In genomic region chr4:185424905-185425599, GRCh38 we compare ENCODE assay signal across 8 cellular contexts. TPM values are rescaled to one million over a fixed set of nuclear protein-coding genes. Genes with fewer than 3 reads are reported as not detected.
DNase-seq lines count a peak whose midpoint lies in the region; ATAC-seq and TF ChIP-seq lines count a peak whose summit lies in the region.

No MANE protein-coding gene starts in this region.

- ATAC-seq in effector memory CD8-positive, alpha-beta T cell (replicated peaks) = no peak
- ATAC-seq in HG03280 (IDR thresholded peaks at IDR 0.05; ENCODE audit: unreplicated experiment) = no peak

- peaks cover 9% of the 10 kb centered on the region for H3K36me3 ChIP-seq in HAP-1 (replicated peaks)

- TF ChIP-seq CTCF in mesothelial cell of epicardium (IDR thresholded peaks at IDR 0.05; ENCODE audit: unreplicated experiment) = no peak

- H3K9me3 Mint-ChIP-seq in effector memory CD8-positive, alpha-beta T cell = no peaks in the 10 kb centered on the region
- H3K9me3 Mint-ChIP-seq in mesothelial cell of epicardium = no peaks in the 10 kb centered on the region

- H3K27ac Mint-ChIP-seq in effector memory CD8-positive, alpha-beta T cell = peak overlapping the region; percentile 93 to 94
- H3K27ac Mint-ChIP-seq in mesothelial cell of epicardium = peak overlapping the region; percentile 100

- peaks cover 5 to 7% of the 10 kb centered on the region in 2 donors for H3K27me3 Mint-ChIP-seq in effector memory CD8-positive, alpha-beta T cell
- H3K27me3 Mint-ChIP-seq in mesothelial cell of epicardium (ENCODE audit: low read depth) = no peaks in the 10 kb centered on the region

- H3K4me1 ChIP-seq in HAP-1 = peaks cover 13% of the 10 kb centered on the region

- H3K36me3 Mint-ChIP-seq in effector memory CD8-positive, alpha-beta T cell (ENCODE audit: insufficient read depth) = peaks cover 23% of the 10 kb centered on the region
- peaks cover 1% of the 10 kb centered on the region for H3K36me3 Mint-ChIP-seq in mesothelial cell of epicardium

- H3K4me3 Mint-ChIP-seq in effector memory CD8-positive, alpha-beta T cell = peak overlapping the region; percentile 82 to 84
- H3K4me3 Mint-ChIP-seq in mesothelial cell of epicardium = peak overlapping the region; percentile 85

- peaks cover 26 to 28% of the 10 kb centered on the region in 2 donors for H3K4me1 Mint-ChIP-seq in effector memory CD8-positive, alpha-beta T cell (ENCODE audit: low read depth in 2 of 2)
- peaks cover 25% of the 10 kb centered on the region for H3K4me1 Mint-ChIP-seq in mesothelial cell of epicardium

- peak overlapping the region; percentile 98 for H3K4me3 ChIP-seq in HAP-1

- no peaks in the 10 kb centered on the region for H3K27me3 ChIP-seq in HAP-1 (ENCODE audit: low read depth)

- DNase-seq in G401 (ENCODE audit: low spot score) = peak; percentile 59
- peak in 1 of 2 experiments; percentile 17 for DNase-seq in HAP-1 (ENCODE audit: low spot score in 2 of 2)
- DNase-seq in SK-MEL-5 (ENCODE audit: low read depth, low spot score) = peak; percentile 8
- no peak for DNase-seq in effector memory CD8-positive, alpha-beta T cell
- DNase-seq in mesothelial cell of epicardium (ENCODE audit: low spot score in 2 of 2, unreplicated experiment in 2 of 2) = no peak
- no peak for DNase-seq in NCI-H1436 treated with DMSO at 0.1 percent for 48 hours (lab: John Stamatoyannopoulos, UW)
- DNase-seq in NCI-H2081 treated with DMSO at 0.1 percent for 48 hours (lab: John Stamatoyannopoulos, UW) = no peak

- no peaks in the 10 kb centered on the region for H3K9me3 ChIP-seq in HAP-1

- in situ Hi-C loops in G401 (cut with HindIII; ENCODE audit: low sequenced_read_pairs) = no loop called here
- in situ Hi-C loops in HAP-1 (cut with MboI; ENCODE audit: low sequenced_read_pairs) = no loop called here
- in situ Hi-C loops in SK-MEL-5 (cut with HindIII; ENCODE audit: low pct_unique_long_range_greater_than_20kb, low sequenced_read_pairs) = no loop called here

RNA-seq across cellular contexts. Expression of gene UFSP2, which starts 0.7 kb away (rescaled TPM):
- 28.7 and 55.8 TPM in 2 replicates for total RNA-seq in G401 (2014; rRNA removed; shearing (Covaris generic))
- 42.2 and 43.4 TPM in 2 replicates for total RNA-seq in SK-MEL-5 (2014; rRNA removed; shearing (Covaris generic))
- polyA plus RNA-seq in SK-MEL-5 (2015; cell fraction: cytosol; rRNA removed) = 26.1 and 31.1 TPM in 2 replicates
- 16.0 and 19.2 TPM in 2 replicates for polyA plus RNA-seq in SK-MEL-5 (2015; cell fraction: nucleus; rRNA removed)
- total RNA-seq in mesothelial cell of epicardium = 30.6 to 37.2 TPM (median 36.1 TPM) in 3 replicates

RNA-seq across cellular contexts. Expression of gene ANKRD37, which starts 28.4 kb away (rescaled TPM):
- 1.6 and 5.8 TPM in 2 replicates for total RNA-seq in G401 (2014; rRNA removed; shearing (Covaris generic))
- total RNA-seq in SK-MEL-5 (2014; rRNA removed; shearing (Covaris generic)) = 42.5 and 57.6 TPM in 2 replicates
- 23.8 and 29.3 TPM in 2 replicates for polyA plus RNA-seq in SK-MEL-5 (2015; cell fraction: cytosol; rRNA removed)
- 9.7 and 26.0 TPM in 2 replicates for polyA plus RNA-seq in SK-MEL-5 (2015; cell fraction: nucleus; rRNA removed)
- total RNA-seq in mesothelial cell of epicardium = 3.5 to 3.7 TPM (median 3.5 TPM) in 3 replicates

RNA-seq across cellular contexts. Expression of gene LRP2BP, which starts 29.3 kb away (rescaled TPM):
- total RNA-seq in G401 (2014; rRNA removed; shearing (Covaris generic)) = not detected in 2 replicates
- total RNA-seq in SK-MEL-5 (2014; rRNA removed; shearing (Covaris generic)) = 0.48 and 0.71 TPM in 2 replicates
- polyA plus RNA-seq in SK-MEL-5 (2015; cell fraction: cytosol; rRNA removed) = 0.10 and 0.17 TPM in 2 replicates
- polyA plus RNA-seq in SK-MEL-5 (2015; cell fraction: nucleus; rRNA removed) = 2.1 and 3.0 TPM in 2 replicates
- total RNA-seq in mesothelial cell of epicardium = 1.4 to 1.9 TPM (median 1.6 TPM) in 3 replicates

RNA-seq across cellular contexts. Expression of gene CCDC110, which starts 46.5 kb away (rescaled TPM):
- 0.43 and 0.98 TPM in 2 replicates for total RNA-seq in G401 (2014; rRNA removed; shearing (Covaris generic))
- 0.92 and 2.7 TPM in 2 replicates for total RNA-seq in SK-MEL-5 (2014; rRNA removed; shearing (Covaris generic))
- polyA plus RNA-seq in SK-MEL-5 (2015; cell fraction: cytosol; rRNA removed) = 0.42 and 2.0 TPM in 2 replicates
- 0.76 and 6.4 TPM in 2 replicates for polyA plus RNA-seq in SK-MEL-5 (2015; cell fraction: nucleus; rRNA removed)
- 0.84 to 2.0 TPM (median 1.0 TPM) in 3 replicates for total RNA-seq in mesothelial cell of epicardium

Comparison
In these comparisons a context has a peak if more than half of its experiments do, and no peak if none do; other contexts are left out.
1. DNase-seq: peak in G401 (single experiment) and SK-MEL-5 (single experiment); none in effector memory CD8-positive, alpha-beta T cell (0 of 3), mesothelial cell of epicardium (0 of 2), NCI-H1436 treated with DMSO at 0.1 percent for 48 hours (single experiment) and NCI-H2081 treated with DMSO at 0.1 percent for 48 hours (single experiment).